Comparison of ENCODE assay signal across 8 cellular contexts in genomic region chr9:98944130-98945074, GRCh38. TPM values are rescaled to one million over a fixed set of nuclear protein-coding genes. Genes with fewer than 3 reads are reported as not detected.
DNase-seq lines count a peak whose midpoint lies in the region; ATAC-seq lines count a peak whose summit lies in the region.

No MANE protein-coding gene starts in this region.

- peak overlapping the region; percentile 63 to 67 for H3K4me3 ChIP-seq in mucosa of rectum (ENCODE audit: low read length in 2 of 2)

- peak; percentile 19 for DNase-seq in stimulated activated CD4-positive, alpha-beta T cell treated with anti-CD3 and anti-CD28 coated beads, Interleukin-15, amount 100 ng/mL, for 24 hours
- DNase-seq in stimulated activated CD4-positive, alpha-beta T cell treated with anti-CD3 and anti-CD28 coated beads, Interleukin-12 subunit alpha, Interleukin-12 subunit beta, amount 100 ng/mL, for 4 hours = no peak
- DNase-seq in cerebellar cortex (ENCODE audit: low spot score) = peak; percentile 3
- DNase-seq in KBM-7 = no peak
- DNase-seq in A172 (ENCODE audit: low spot score) = no peak
- no peak for DNase-seq in activated CD4-positive, CD25-positive, alpha-beta regulatory T cell (lab: John Stamatoyannopoulos, UW)

- no peaks in the 10 kb centered on the region for H3K9me3 ChIP-seq in mucosa of rectum (ENCODE audit: control insufficient read depth in 2 of 2, low read length in 2 of 2)

- ATAC-seq in HG03159 (IDR thresholded peaks at IDR 0.05; ENCODE audit: unreplicated experiment) = no peak

- no peaks in the 10 kb centered on the region for H3K36me3 ChIP-seq in mucosa of rectum (ENCODE audit: control insufficient read depth in 2 of 2, insufficient read depth in 2 of 2, low read length in 2 of 2)

- H3K27ac ChIP-seq in mucosa of rectum (ENCODE audit: low read depth in 2 of 2, low read length in 2 of 2) = peak overlapping the region; percentile 47 to 59

- in situ Hi-C loops in KBM-7 (cut with MboI; ENCODE audit: low pct_unique_long_range_greater_than_20kb, low sequenced_read_pairs) = no loop called here

- H3K9ac ChIP-seq in mucosa of rectum (ENCODE audit: low read depth in 1 of 2, low read length in 2 of 2) = peak overlapping the region; percentile 34 to 68

- no peaks in the 10 kb centered on the region for H3K4me1 ChIP-seq in mucosa of rectum (ENCODE audit: control insufficient read depth in 2 of 2, insufficient read depth in 2 of 2, low read length in 2 of 2)

- peaks cover 9 to 33% of the 10 kb centered on the region in 2 donors for H3K27me3 ChIP-seq in mucosa of rectum (ENCODE audit: control insufficient read depth in 2 of 2, insufficient read depth in 2 of 2, low read length in 2 of 2)

RNA-seq across cellular contexts. Expression of gene COL15A1, which starts 0.7 kb away (rescaled TPM):
- total RNA-seq in A172 (2014; rRNA removed; shearing (Covaris generic)) = 0.09 and 0.12 TPM in 2 replicates

Comparison
In these comparisons a context has a peak if more than half of its experiments do, and no peak if none do; other contexts are left out.
1. DNase-seq: peak in stimulated activated CD4-positive, alpha-beta T cell treated with anti-CD3 and anti-CD28 coated beads, Interleukin-15, amount 100 ng/mL, for 24 hours (single experiment) and cerebellar cortex (single experiment); none in stimulated activated CD4-positive, alpha-beta T cell treated with anti-CD3 and anti-CD28 coated beads, Interleukin-12 subunit alpha, Interleukin-12 subunit beta, amount 100 ng/mL, for 4 hours (single experiment), KBM-7 (single experiment), A172 (single experiment) and activated CD4-positive, CD25-positive, alpha-beta regulatory T cell (0 of 4).